1 cellular context compared by ENCODE assay signal in genomic region chr7:155667241-155667849, GRCh38.
TF ChIP-seq lines count a peak whose summit lies in the region.

No MANE protein-coding gene starts in this region.

TF ChIP-seq in HepG2, 621 proteins besides CTCF, POLR2A, EP300 and RAD21:
- TF ChIP-seq RBM22 (optimal IDR thresholded peaks at IDR 0.05; ENCODE audit: low read length) (peak; percentile 32), REXO4 (CRISPR knock-in tag; IDR thresholded peaks at IDR 0.05; ENCODE audit: borderline replicate concordance) (no peak)
